In the genomic region with DNA sequence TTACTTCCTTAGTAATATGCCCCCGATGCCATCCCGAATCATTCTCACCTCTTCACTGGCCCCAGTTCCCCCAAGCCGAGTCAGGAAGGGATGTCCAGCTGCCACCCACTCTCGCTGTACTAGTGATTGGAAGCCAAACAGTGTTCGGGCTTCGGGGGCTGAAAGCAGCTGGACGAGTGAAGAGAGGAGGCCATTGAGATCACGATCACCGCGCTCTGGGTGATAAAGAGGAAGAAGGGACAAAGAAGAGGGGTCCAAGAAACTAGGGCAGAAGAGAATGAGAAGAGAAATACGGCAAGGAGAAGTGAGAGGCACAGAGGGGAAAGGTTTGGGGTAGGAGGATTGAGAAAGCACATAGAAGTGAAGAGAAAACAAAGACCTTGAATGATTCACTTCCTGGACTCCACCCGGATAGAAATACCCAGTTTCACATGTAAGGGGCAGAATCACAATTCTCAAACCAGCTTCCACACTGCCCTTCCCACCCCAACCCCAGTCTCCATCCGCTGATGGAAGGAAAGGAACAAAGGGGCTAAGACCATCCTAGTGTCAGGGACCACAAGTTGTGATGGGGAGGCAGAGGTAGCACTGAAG, we compare ENCODE assay signal across 11 cellular contexts. TPM values are rescaled to one million over a fixed set of nuclear protein-coding genes. Genes with fewer than 3 reads are reported as not detected.
DNase-seq lines count a peak whose midpoint lies in the region; ATAC-seq and TF ChIP-seq lines count a peak whose summit lies in the region.
"Had no signal": no experiment of that assay in that cellular context is flagged by ENCODE, and none has a peak within 500 bp of the region (broad histone marks: within the 10 kb centered on the region; RNA-seq: fewer than 3 reads in every experiment).

No MANE protein-coding gene starts in this region.

- peak overlapping the region; percentile 84 for H3K27ac ChIP-seq in foreskin keratinocyte
- peak overlapping the region in 1 of 4 donors; percentile 10 for H3K27ac ChIP-seq in upper lobe of left lung
- H3K27ac ChIP-seq: lower lobe of right lung, tibial nerve had no signal

- H3K4me3 Mint-ChIP-seq in IgD-negative memory B cell: peak overlapping the region in 1 of 4 donors; percentile 89
- peak overlapping the region; percentile 70 for H3K4me3 Mint-ChIP-seq in activated CD4-positive, alpha-beta memory T cell treated with anti-CD3 and anti-CD28 coated beads, Interleukin-2, amount 10 ng/mL, durations not matched to agents 7 days and 5 days

- 61 to 80% methylated on average over 10 to 13 of the region's 13 CpGs for WGBS in upper lobe of left lung, 2 donors

- peaks cover 9 to 11% (median 11%) of the 10 kb centered on the region in 3 donors for H3K4me1 Mint-ChIP-seq in IgD-negative memory B cell
- H3K4me1 Mint-ChIP-seq in activated CD4-positive, alpha-beta memory T cell treated with anti-CD3 and anti-CD28 coated beads, Interleukin-2, amount 10 ng/mL, durations not matched to agents 7 days and 5 days: peaks cover 51% of the 10 kb centered on the region

- H3K27me3 ChIP-seq in foreskin keratinocyte (no peaks in the 10 kb centered on the region), upper lobe of left lung (no peaks in the 10 kb centered on the region)
- H3K27me3 ChIP-seq: tibial nerve had no signal

- H3K4me1 ChIP-seq in foreskin keratinocyte (peaks cover 19% of the 10 kb centered on the region), upper lobe of left lung (peaks cover 12 to 31% (median 21%) of the 10 kb centered on the region in 4 donors)

- peaks cover 9% of the 10 kb centered on the region for H3K27me3 Mint-ChIP-seq in IgD-negative memory B cell
- H3K27me3 Mint-ChIP-seq in activated CD4-positive, alpha-beta memory T cell treated with anti-CD3 and anti-CD28 coated beads, Interleukin-2, amount 10 ng/mL, durations not matched to agents 7 days and 5 days: no peaks in the 10 kb centered on the region

- DNase-seq in Daoy (ENCODE audit: low read depth): peak; percentile 30
- DNase-seq in activated CD4-positive, alpha-beta memory T cell treated with anti-CD3 and anti-CD28 coated beads, Interleukin-2, amount 10 ng/mL, durations not matched to agents 7 days and 5 days: no peak
- DNase-seq in foreskin keratinocyte: peak in 1 of 2 donors; percentile 26
- DNase-seq in upper lobe of left lung: no peak
- DNase-seq in NCI-H345 (lab: John Stamatoyannopoulos, UW): no peak
- DNase-seq: lower lobe of right lung, NCI-H2171, T-helper 9 cell had no signal

- H3K27ac Mint-ChIP-seq in IgD-negative memory B cell: peak overlapping the region in 2 of 3 donors; percentile 20 to 56
- H3K27ac Mint-ChIP-seq in activated CD4-positive, alpha-beta memory T cell treated with anti-CD3 and anti-CD28 coated beads, Interleukin-2, amount 10 ng/mL, durations not matched to agents 7 days and 5 days: peak overlapping the region; percentile 82

- peak; percentile 15 for TF ChIP-seq CTCF in foreskin keratinocyte (conservative IDR thresholded peaks at IDR 0.05)
- no peak for TF ChIP-seq CTCF in upper lobe of left lung (IDR thresholded peaks at IDR 0.05)

- H3K9me3 ChIP-seq in upper lobe of left lung: no peaks in the 10 kb centered on the region
- H3K9me3 ChIP-seq: lower lobe of right lung, tibial nerve had no signal

- POLR2A ChIA-PET in activated CD4-positive, alpha-beta memory T cell treated with anti-CD3 and anti-CD28 coated beads, Interleukin-2, amount 10 ng/mL, durations not matched to agents 7 days and 5 days (lab: Charles Lee): interaction anchor here (1.0 to 7.4 kb wide), 3 partner anchors 8 to 44 kb away, joined by 5 to 160 read pairs (median 37); a partner anchor contains a TSS

- ATAC-seq in foreskin keratinocyte: no peak
- no peak for ATAC-seq in upper lobe of left lung (ENCODE audit: low FRiP score in 2 of 2)
- ATAC-seq in GM21360 (IDR thresholded peaks at IDR 0.05; ENCODE audit: unreplicated experiment): no peak
- ATAC-seq: lower lobe of right lung had no signal

- peaks cover 3% of the 10 kb centered on the region for H3K36me3 Mint-ChIP-seq in IgD-negative memory B cell
- peaks cover 18% of the 10 kb centered on the region for H3K36me3 Mint-ChIP-seq in activated CD4-positive, alpha-beta memory T cell treated with anti-CD3 and anti-CD28 coated beads, Interleukin-2, amount 10 ng/mL, durations not matched to agents 7 days and 5 days (ENCODE audit: low read depth)

- no peak overlapping the region for H3K4me3 ChIP-seq in upper lobe of left lung
- H3K4me3 ChIP-seq: lower lobe of right lung, tibial nerve had no signal

- H3K9me3 Mint-ChIP-seq in IgD-negative memory B cell: no peaks in the 10 kb centered on the region
- no peaks in the 10 kb centered on the region for H3K9me3 Mint-ChIP-seq in activated CD4-positive, alpha-beta memory T cell treated with anti-CD3 and anti-CD28 coated beads, Interleukin-2, amount 10 ng/mL, durations not matched to agents 7 days and 5 days

- no peak for TF ChIP-seq POLR2A in upper lobe of left lung (IDR thresholded peaks at IDR 0.05)

- no peak for TF ChIP-seq EP300 in upper lobe of left lung (IDR thresholded peaks at IDR 0.05)

- peaks cover under 1 to 24% (median 2%) of the 10 kb centered on the region in 4 donors for H3K36me3 ChIP-seq in upper lobe of left lung

- CTCF ChIA-PET in activated CD4-positive, alpha-beta memory T cell treated with anti-CD3 and anti-CD28 coated beads, Interleukin-2, amount 10 ng/mL, durations not matched to agents 7 days and 5 days (lab: Charles Lee): interaction anchor here (1.0 kb wide), 1 partner anchor 256 kb away, joined by 3 read pairs; no protein-coding TSS in a partner anchor

RNA-seq across cellular contexts. Expression of a gene that starts 3.7 kb away (rescaled TPM):
- total RNA-seq in Daoy (2014; rRNA removed; shearing (Covaris generic)): 8.9 and 16.2 TPM in 2 replicates
- polyA plus RNA-seq in IgD-negative memory B cell: 99.3 TPM
- 10 to 100 TPM; 82.3 to 84.3 TPM for total RNA-seq in activated CD4-positive, alpha-beta memory T cell treated with anti-CD3 and anti-CD28 coated beads, Interleukin-2, amount 10 ng/mL, durations not matched to agents 7 days and 5 days
- total RNA-seq in foreskin keratinocyte: 53.7 and 54.5 TPM in 2 replicates
- polyA plus RNA-seq in foreskin keratinocyte: 99.7 and 105 TPM in 2 replicates
- 10 to 100 TPM in 5 of 6 donors, 1 to 10 TPM in 1; 9.4 to 49.1 (median 15.2) TPM for total RNA-seq in upper lobe of left lung

RNA-seq across cellular contexts. Expression of a gene that starts 5.4 kb away (rescaled TPM):
- 2.9 and 3.7 TPM in 2 replicates for total RNA-seq in Daoy (2014; rRNA removed; shearing (Covaris generic))
- not detected for polyA plus RNA-seq in IgD-negative memory B cell
- total RNA-seq in activated CD4-positive, alpha-beta memory T cell treated with anti-CD3 and anti-CD28 coated beads, Interleukin-2, amount 10 ng/mL, durations not matched to agents 7 days and 5 days: 10 to 100 TPM; 19.2 to 20.7 TPM
- total RNA-seq in foreskin keratinocyte: 10.9 and 12.5 TPM in 2 replicates
- polyA plus RNA-seq in foreskin keratinocyte: 8.4 and 8.6 TPM in 2 replicates
- 10 to 100 TPM in 4 of 6 donors, 1 to 10 TPM in 2; 5.9 to 19.9 (median 13.6) TPM for total RNA-seq in upper lobe of left lung

RNA-seq across cellular contexts. Expression of a gene that starts 13.7 kb away (rescaled TPM):
- 8.8 and 9.0 TPM in 2 replicates for total RNA-seq in Daoy (2014; rRNA removed; shearing (Covaris generic))
- 0.18 TPM for polyA plus RNA-seq in IgD-negative memory B cell
- 10 to 100 TPM; 14.4 to 15.2 TPM for total RNA-seq in activated CD4-positive, alpha-beta memory T cell treated with anti-CD3 and anti-CD28 coated beads, Interleukin-2, amount 10 ng/mL, durations not matched to agents 7 days and 5 days
- total RNA-seq in foreskin keratinocyte: 3.4 and 6.5 TPM in 2 replicates
- 2.1 and 3.8 TPM in 2 replicates for polyA plus RNA-seq in foreskin keratinocyte
- 1 to 10 TPM in 3 of 6 donors, under 1 TPM in 3; 0.44 to 1.6 (median 0.98) TPM for total RNA-seq in upper lobe of left lung

RNA-seq across cellular contexts. Expression of a gene that starts 31.9 kb away (rescaled TPM):
- 5.9 and 11.0 TPM in 2 replicates for total RNA-seq in Daoy (2014; rRNA removed; shearing (Covaris generic))
- polyA plus RNA-seq in IgD-negative memory B cell (29.1 TPM), foreskin keratinocyte (23.5 and 25.8 TPM in 2 replicates)
- 10 to 100 TPM; 24.9 to 27.2 TPM for total RNA-seq in activated CD4-positive, alpha-beta memory T cell treated with anti-CD3 and anti-CD28 coated beads, Interleukin-2, amount 10 ng/mL, durations not matched to agents 7 days and 5 days
- total RNA-seq in foreskin keratinocyte (16.6 and 18.2 TPM in 2 replicates), upper lobe of left lung (10 to 100 TPM; 11.1 to 23.0 (median 14.5) TPM)
